In the genomic region with DNA sequence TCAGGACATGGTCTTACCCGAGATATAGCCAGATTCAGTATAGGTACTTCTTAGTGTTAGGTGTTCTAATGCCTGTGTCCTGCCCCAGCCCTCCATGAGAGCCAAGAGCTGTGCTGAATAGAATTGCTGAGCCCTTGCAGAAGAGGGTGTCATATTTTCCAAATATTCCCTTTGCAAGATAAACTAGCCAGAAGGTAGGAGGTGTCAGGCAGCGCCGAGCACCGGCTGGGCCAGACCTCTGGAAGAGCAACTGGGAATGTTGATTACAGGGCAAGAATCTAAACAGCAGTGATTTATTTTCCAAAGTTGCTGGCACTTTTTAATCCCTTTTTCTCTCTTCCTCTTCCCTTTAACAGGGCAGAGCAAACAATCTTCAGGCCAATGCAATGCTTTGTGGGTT, we compare ENCODE assay signal across 17 cellular contexts. TPM values are rescaled to one million over a fixed set of nuclear protein-coding genes. Genes with fewer than 3 reads are reported as not detected.
DNase-seq lines count a peak whose midpoint lies in the region; ATAC-seq, FAIRE-seq and TF ChIP-seq lines count a peak whose summit lies in the region.
"Had no signal": no experiment of that assay in that cellular context is flagged by ENCODE, and none has a peak within 500 bp of the region (broad histone marks: within the 10 kb centered on the region; RNA-seq: fewer than 3 reads in every experiment).

No MANE protein-coding gene starts in this region.

- no peak for FAIRE-seq in D721Med (lab: Jason Lieb, UNC)
- FAIRE-seq: colon, small intestine had no signal

- POLR2A ChIA-PET in CD4-positive, alpha-beta memory T cell (lab: Charles Lee; ENCODE audit: partially characterized antibody) = interaction anchor here (1.2 to 9.6 kb wide), 3 partner anchors 12 to 37 kb away, joined by 3 to 544 read pairs (median 180); a partner anchor contains a TSS
- POLR2A ChIA-PET in IMR-90 (lab: Charles Lee; ENCODE audit: unreplicated experiment) = no interaction called here

- no peak overlapping the region for H4K8ac ChIP-seq in IMR-90 (ENCODE audit: low read depth in 2 of 2, low read length in 2 of 2)

- H3K9me3 ChIP-seq in CD4-positive, alpha-beta memory T cell (ENCODE audit: control insufficient read depth in 1 of 2, low read length in 2 of 2) = no peaks in the 10 kb centered on the region
- H3K9me3 ChIP-seq in IMR-90 (ENCODE audit: control insufficient read depth, insufficient read depth, low read length) (no peaks in the 10 kb centered on the region), cardiac muscle cell (ENCODE audit: low read depth) (no peaks in the 10 kb centered on the region)
- H3K9me3 ChIP-seq: thoracic aorta had no signal

- no peaks in the 10 kb centered on the region for H3K9me3 Mint-ChIP-seq in CD4-positive, alpha-beta memory T cell
- H3K9me3 Mint-ChIP-seq in nephron = no peaks in the 10 kb centered on the region

- H4K5ac ChIP-seq in IMR-90 (ENCODE audit: low read depth, low read length) = no peak overlapping the region

- H3K4me1 ChIP-seq in CD4-positive, alpha-beta memory T cell (ENCODE audit: insufficient read depth, low read length) = peaks cover 52% of the 10 kb centered on the region
- H3K4me1 ChIP-seq in IMR-90 (ENCODE audit: control insufficient read depth, insufficient read depth, low read length) = peaks cover 19% of the 10 kb centered on the region
- H3K4me1 ChIP-seq in cardiac muscle cell (ENCODE audit: low read depth) = peaks cover 12% of the 10 kb centered on the region

- peak overlapping the region; percentile 35 for H3K27ac ChIP-seq in CD4-positive, alpha-beta memory T cell (ENCODE audit: low read depth, low read length)
- H3K27ac ChIP-seq in IMR-90 (ENCODE audit: insufficient read depth, low read length) (no peak overlapping the region), cardiac muscle cell (peak overlapping the region; percentile 34)
- H3K27ac ChIP-seq: epithelial cell of prostate, neural progenitor cell, thoracic aorta had no signal

- no peaks in the 10 kb centered on the region for H4K20me1 ChIP-seq in IMR-90 (ENCODE audit: insufficient read depth, low read length)

- H3K4me3 ChIP-seq in CD4-positive, alpha-beta memory T cell (ENCODE audit: low read length in 2 of 2) = no peak overlapping the region
- H3K4me3 ChIP-seq in IMR-90 (ENCODE audit: insufficient read depth, low read depth, low read length) = no peak overlapping the region
- H3K4me3 ChIP-seq in cardiac muscle cell = no peak overlapping the region
- H3K4me3 ChIP-seq: neural progenitor cell, thoracic aorta had no signal

- no TSS peak for BruUV-seq in IMR-90 (replicated peaks; lab: Mats Ljungman, UMichigan)

- H2BK120ac ChIP-seq in IMR-90 (ENCODE audit: low read depth, low read length) = no peak overlapping the region; the same call in 1 of the 2 replicates

- CTCF ChIA-PET in CD4-positive, alpha-beta memory T cell (lab: Charles Lee; ENCODE audit: partially characterized antibody) = interaction anchor here (0.8 kb wide), 1 partner anchor 13 kb away, joined by 3 read pairs; no protein-coding TSS in a partner anchor
- CTCF ChIA-PET in IMR-90 (lab: Yijun Ruan, JAX) = no interaction called here

- no peak overlapping the region for H2AK5ac ChIP-seq in IMR-90 (ENCODE audit: low read depth, low read length)

- peak overlapping the region in 3 of 7 donors; percentile 87 to 89 (median 87) for H3K27ac Mint-ChIP-seq in CD4-positive, alpha-beta memory T cell
- H3K27ac Mint-ChIP-seq in nephron = peak overlapping the region in 2 of 3 experiments; percentile 54 to 80

- no peaks in the 10 kb centered on the region for H3K27me3 ChIP-seq in CD4-positive, alpha-beta memory T cell (ENCODE audit: insufficient read depth, low read length)
- H3K27me3 ChIP-seq in IMR-90 (ENCODE audit: control insufficient read depth, insufficient read depth, low read length) (no peaks in the 10 kb centered on the region), cardiac muscle cell (no peaks in the 10 kb centered on the region)

- no peak overlapping the region for H3K14ac ChIP-seq in IMR-90 (replicated peaks; ENCODE audit: low read depth, low read length)

- H3K4ac ChIP-seq in IMR-90 (ENCODE audit: low read depth, low read length) = peak overlapping the region; percentile 43

- H3K4me2 ChIP-seq in IMR-90 (ENCODE audit: low read depth, low read length) = no peak overlapping the region
- H3K4me2 ChIP-seq: neural progenitor cell had no signal

- H3K36me3 ChIP-seq in CD4-positive, alpha-beta memory T cell (ENCODE audit: insufficient read depth, low read length) = no peaks in the 10 kb centered on the region
- H3K36me3 ChIP-seq in IMR-90 (ENCODE audit: control insufficient read depth, insufficient read depth, low read length) (no peaks in the 10 kb centered on the region), cardiac muscle cell (no peaks in the 10 kb centered on the region)
- H3K36me3 ChIP-seq: neural progenitor cell, thoracic aorta had no signal

- no peaks in the 10 kb centered on the region for H3K36me3 Mint-ChIP-seq in CD4-positive, alpha-beta memory T cell
- no peaks in the 10 kb centered on the region for H3K36me3 Mint-ChIP-seq in nephron (ENCODE audit: low read depth)
- H3K36me3 Mint-ChIP-seq: neural progenitor cell had no signal

- H3K9me1 ChIP-seq in IMR-90 (ENCODE audit: insufficient read depth, low read length) = peaks cover 19% of the 10 kb centered on the region

- intact Hi-C loops in CD4-positive, alpha-beta memory T cell (cut with micrococcal nuclease) = loop anchor here (10.0 kb wide), 1 partner anchor 211 kb away; a partner anchor contains a TSS
- intact Hi-C loops in IMR-90 (cut with micrococcal nuclease) = no loop called here

- no peak for ATAC-seq in IMR-90 (ENCODE audit: low read depth)
- ATAC-seq in GM21737 (IDR thresholded peaks at IDR 0.05; ENCODE audit: unreplicated experiment) = no peak

- no peak overlapping the region for H4K91ac ChIP-seq in IMR-90 (ENCODE audit: insufficient read depth, low read depth, low read length)

- H2AFZ ChIP-seq in IMR-90 (replicated peaks; ENCODE audit: low read length, poor library complexity) = no peak overlapping the region
- H2AFZ ChIP-seq: neural progenitor cell had no signal

- H2BK20ac ChIP-seq in IMR-90 (ENCODE audit: low read depth, low read length) = no peak overlapping the region

- in situ Hi-C loops in IMR-90 (cut with MboI; ENCODE audit: low sequenced_read_pairs) = no loop called here

- no peak overlapping the region for H2BK15ac ChIP-seq in IMR-90 (ENCODE audit: low read depth, low read length)

- dilution Hi-C loops in IMR-90 (cut with HindIII; ENCODE audit: low sequenced_read_pairs, unreplicated experiment) = no loop called here

- no peaks in the 10 kb centered on the region for H3K27me3 Mint-ChIP-seq in CD4-positive, alpha-beta memory T cell
- no peaks in the 10 kb centered on the region for H3K27me3 Mint-ChIP-seq in nephron (ENCODE audit: low read depth)

- no CpG with 5 or more reads among the region's 4 CpGs for WGBS in IMR-90 (ENCODE audit: extremely low coverage in 2 of 2, insufficient read length in 1 of 2), 2 experiments

- no peak for TF ChIP-seq POLR2A in IMR-90 (IDR thresholded peaks at IDR 0.05; ENCODE audit: low read depth, low read length)

- no peak for DNase-seq in CD4-positive, alpha-beta memory T cell
- DNase-seq in IMR-90 = no peak
- DNase-seq in cardiac muscle cell (ENCODE audit: low read depth in 1 of 2, low spot score in 1 of 2) = no peak
- DNase-seq in SW 1271 (lab: John Stamatoyannopoulos, UW) = no peak
- DNase-seq in D721Med (ENCODE audit: insufficient read length, low spot score) = no peak
- no peak for DNase-seq in HUDEP-2 (lab: John Stamatoyannopoulos, UW; ENCODE audit: unreplicated experiment in 76 of 76)
- DNase-seq: activated CD4-positive, CD25-positive, alpha-beta regulatory T cell; activated T-cell treated with anti-CD3 and anti-CD28 coated beads, Interleukin-2, amount 50 U/mL, for 1 hour; KBM-7; NCI-H1105 treated with DMSO at 0.1 percent for 48 hours; small intestine had no signal

- H3K4me1 Mint-ChIP-seq in CD4-positive, alpha-beta memory T cell = peaks cover 4 to 16% (median 11%) of the 10 kb centered on the region in 4 donors
- H3K4me1 Mint-ChIP-seq in nephron = no peaks in the 10 kb centered on the region

- no peak overlapping the region for H2AK9ac ChIP-seq in IMR-90 (replicated peaks; ENCODE audit: low read depth, low read length, poor library complexity)

- no peak overlapping the region for H3K18ac ChIP-seq in IMR-90 (ENCODE audit: low read depth, low read length)

- no peak overlapping the region for H2BK5ac ChIP-seq in IMR-90 (ENCODE audit: low read depth, low read length, poor library complexity, severe bottlenecking)

- H3K79me1 ChIP-seq in IMR-90 (ENCODE audit: low read depth in 1 of 2, low read length in 2 of 2) = peaks cover 0 to 5% of the 10 kb centered on the region in 2 experiments; a peak in 1 of 4 replicates

- TF ChIP-seq RAD21 in IMR-90 (IDR thresholded peaks at IDR 0.05; ENCODE audit: low read length) = no peak

- H3K4me3 Mint-ChIP-seq in CD4-positive, alpha-beta memory T cell = peak overlapping the region in 2 of 8 donors; percentile 13 to 20
- H3K4me3 Mint-ChIP-seq in nephron = no peak overlapping the region
- H3K4me3 Mint-ChIP-seq: neural progenitor cell had no signal

- no peak overlapping the region for H3K56ac ChIP-seq in IMR-90 (ENCODE audit: extremely low read depth, insufficient read depth, low read length)

- H3K23ac ChIP-seq in IMR-90 (ENCODE audit: low read depth, low read length) = no peak overlapping the region

- TF ChIP-seq CTCF in IMR-90 (conservative IDR thresholded peaks at IDR 0.05; ENCODE audit: low read depth, low read length) = no peak
- TF ChIP-seq CTCF in cardiac muscle cell (IDR thresholded peaks at IDR 0.05; ENCODE audit: low read depth, low read length) = no peak
- no peak for TF ChIP-seq CTCF in nephron (IDR thresholded peaks at IDR 0.05; ENCODE audit: unreplicated experiment in 3 of 3)
- TF ChIP-seq CTCF in D721Med (IDR thresholded peaks at IDR 0.05; ENCODE audit: insufficient read depth, missing control alignments) = no peak

- H3K9ac ChIP-seq in IMR-90 (ENCODE audit: low read depth, low read length) = no peak overlapping the region
- H3K9ac ChIP-seq: neural progenitor cell had no signal

TF ChIP-seq in IMR-90, 13 proteins besides CTCF, POLR2A, EP300 and RAD21:
- no peak for TF ChIP-seq MAFK (IDR thresholded peaks at IDR 0.05; ENCODE audit: low read depth, low read length)

RNA-seq across cellular contexts. Expression of a gene that starts 37.1 kb away (rescaled TPM):
- 100 to 1,000 TPM; 264 to 277 TPM for total RNA-seq in CD4-positive, alpha-beta memory T cell
- 100 to 1,000 TPM; 260 to 268 TPM for polyA plus RNA-seq in CD4-positive, alpha-beta memory T cell
- total RNA-seq in IMR-90 (2012; rRNA removed) (145 and 179 TPM in 2 replicates), cardiac muscle cell (356 and 401 TPM in 2 replicates)
- polyA plus RNA-seq in IMR-90 (2012; rRNA removed) (83.8 and 87.6 TPM in 2 replicates), cardiac muscle cell (375 and 448 TPM in 2 replicates)
- 48.4 and 65.5 TPM in 2 replicates for polyA plus RNA-seq in IMR-90 (2012; cell fraction: cytosol; rRNA removed)
- 47.4 and 74.1 TPM in 2 replicates for polyA plus RNA-seq in IMR-90 (2012; cell fraction: nucleus; rRNA removed; ENCODE audit: low replicate concordance)
